Comparison of ENCODE assay signal across 8 cellular contexts in genomic region chr19:36687214-36688056, GRCh38. TPM values are rescaled to one million over a fixed set of nuclear protein-coding genes. Genes with fewer than 3 reads are reported as not detected.
DNase-seq lines count a peak whose midpoint lies in the region; ATAC-seq and TF ChIP-seq lines count a peak whose summit lies in the region.

Gene ZNF567 (plus strand): TSS chr19:36687612. CDS start chr19:36694868, 7,256 bp downstream.

- no peaks in the 10 kb centered on the region for H3K27me3 ChIP-seq in kidney epithelial cell (ENCODE audit: control insufficient read depth, insufficient read depth, low read length)

- ATAC-seq in GM19025 (IDR thresholded peaks at IDR 0.05; ENCODE audit: low read depth, unreplicated experiment): peak; percentile 87
- peak; percentile 92 for ATAC-seq in HG03280 (IDR thresholded peaks at IDR 0.05; ENCODE audit: unreplicated experiment)

- TF ChIP-seq CTCF in AG09319 (IDR thresholded peaks at IDR 0.05; ENCODE audit: low read depth, low read length) (no peak), choroid plexus epithelial cell (conservative IDR thresholded peaks at IDR 0.05; ENCODE audit: low read depth, low read length) (no peak), kidney epithelial cell (IDR thresholded peaks at IDR 0.05; ENCODE audit: insufficient read depth, low read length, poor library complexity, severe bottlenecking) (no peak)

- H3K4me3 ChIP-seq in choroid plexus epithelial cell (ENCODE audit: low read depth, low read length) (peak within 1 kb of the TSS; percentile 87), kidney epithelial cell (ENCODE audit: low read depth, low read length) (peak within 1 kb of the TSS; percentile 81)

- DNase-seq in AG09319 (ENCODE audit: extremely low read depth, low read depth): peak; percentile 86
- DNase-seq in NCI-H460 (ENCODE audit: extremely low read depth, low read depth): peak; percentile 87
- peak; percentile 96 to 99 for DNase-seq in activated CD4-positive, alpha-beta T cell treated with anti-CD3 and anti-CD28 coated beads for 24 hours (ENCODE audit: low read depth in 2 of 2)
- peak; percentile 95 for DNase-seq in choroid plexus epithelial cell (ENCODE audit: low read depth)
- DNase-seq in kidney epithelial cell (ENCODE audit: low read depth): peak; percentile 77
- DNase-seq in stimulated activated CD4-positive, alpha-beta T cell treated with anti-CD3 and anti-CD28 coated beads, Interleukin-15, amount 100 ng/mL, for 24 hours: peak; percentile 98

- no peaks in the 10 kb centered on the region for H3K36me3 ChIP-seq in kidney epithelial cell (ENCODE audit: control insufficient read depth, insufficient read depth, low read length)

RNA-seq across cellular contexts. Expression of gene ZNF567, which starts in this region (rescaled TPM):
- total RNA-seq in NCI-H460 (2014; rRNA removed; shearing (Covaris generic)): 6.4 and 9.5 TPM in 2 replicates
- 6.5 and 10.9 TPM in 2 replicates for polyA plus RNA-seq in NCI-H460 (2014; cell fraction: nucleus; rRNA removed)
- 7.7 and 7.9 TPM in 2 replicates for total RNA-seq in kidney epithelial cell

Comparison
In these comparisons a context has a peak if more than half of its experiments do, and no peak if none do; other contexts are left out.
1. Peak in every context shown above with its lines: DNase-seq, ATAC-seq and H3K4me3 ChIP-seq.